ENCODE assay signal across 18 cellular contexts in the genomic region with DNA sequence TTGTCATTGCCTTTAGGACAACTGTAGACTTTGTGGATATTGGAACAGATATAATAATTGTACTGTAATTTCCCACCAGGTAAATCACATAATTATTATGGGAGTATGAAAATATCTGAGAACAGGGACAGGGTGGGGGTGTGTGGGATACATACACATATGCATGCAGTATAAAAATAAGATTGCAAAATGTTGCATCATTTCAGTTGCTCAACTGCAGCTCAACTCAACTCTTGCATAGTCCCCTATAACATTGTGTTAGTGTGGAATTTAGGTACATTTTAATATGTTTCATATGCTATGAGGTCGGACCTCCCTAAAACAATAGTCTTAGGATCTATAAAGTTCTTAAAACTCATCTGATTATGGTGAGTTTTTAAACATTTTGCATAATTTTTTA.
DNase-seq lines count a peak whose midpoint lies in the region; ATAC-seq, FAIRE-seq and TF ChIP-seq lines count a peak whose summit lies in the region.
"Had no signal": no experiment of that assay in that cellular context is flagged by ENCODE, and none has a peak within 500 bp of the region (broad histone marks: within the 10 kb centered on the region; RNA-seq: fewer than 3 reads in every experiment).

No MANE protein-coding gene starts in this region.

- TF ChIP-seq POLR2A in K562 (conservative IDR thresholded peaks at IDR 0.05): no peak

- no peaks in the 10 kb centered on the region for H3K9me3 ChIP-seq in K562 (replicated peaks; ENCODE audit: control insufficient read depth, insufficient read depth, low read depth, low read length)
- H3K9me3 ChIP-seq: lower lobe of right lung, testis had no signal

- H3K4me3 ChIP-seq in K562: no peak overlapping the region
- H3K4me3 ChIP-seq: lower lobe of right lung, testis had no signal

- TF ChIP-seq RAD21 in K562 (CRISPR knock-in tag; conservative IDR thresholded peaks at IDR 0.05 in 1 of 2, IDR thresholded peaks at IDR 0.05 in 1 of 2): no peak

- no peaks in the 10 kb centered on the region for H3K36me3 ChIP-seq in K562 (ENCODE audit: control insufficient read depth, insufficient read depth, low read length)
- H3K36me3 ChIP-seq: lower lobe of right lung had no signal

- no peak for FAIRE-seq in K562 (lab: Jason Lieb, UNC)

- CTCF ChIA-PET in K562 (lab: Yijun Ruan, JAX; ENCODE audit: low intra/inter-chr PET ratio): interaction anchor here (0.7 kb wide), 1 partner anchor 349 kb away, joined by 3 read pairs; no protein-coding TSS in a partner anchor

- TF ChIP-seq CTCF in K562 (IDR thresholded peaks at IDR 0.05 in 2 of 3, conservative IDR thresholded peaks at IDR 0.05 in 1 of 3; ENCODE audit: insufficient read depth in 2 of 3, low read depth in 1 of 3, low read length in 3 of 3): no peak

- H3K4me2 ChIP-seq in K562 (ENCODE audit: insufficient read depth, low read length): no peak overlapping the region

- no peaks in the 10 kb centered on the region for H3K9me1 ChIP-seq in K562 (ENCODE audit: control insufficient read depth, insufficient read depth, low read length)

- H3K27me3 ChIP-seq in K562 (ENCODE audit: control insufficient read depth in 2 of 2, insufficient read depth in 2 of 2, low read length in 2 of 2): no peaks in the 10 kb centered on the region
- H3K27me3 ChIP-seq: testis had no signal

- TF ChIP-seq EP300 in K562 (IDR thresholded peaks at IDR 0.05; ENCODE audit: low read length): no peak

- H3K4me1 ChIP-seq in K562 (replicated peaks in 1 of 2; ENCODE audit: control insufficient read depth in 2 of 2, insufficient read depth in 2 of 2, low read length in 2 of 2): no peaks in the 10 kb centered on the region
- H3K4me1 ChIP-seq: lower lobe of right lung, testis had no signal

- H2AFZ ChIP-seq in K562 (ENCODE audit: low read depth, low read length): no peak overlapping the region

- H3K9ac ChIP-seq in K562 (ENCODE audit: insufficient read depth in 1 of 2, low read depth in 2 of 2, low read length in 2 of 2): no peak overlapping the region

- H3K27ac ChIP-seq in K562 (ENCODE audit: extremely low read depth, low read depth, low read length): no peak overlapping the region
- H3K27ac ChIP-seq: lower lobe of right lung, testis, VCaP had no signal

- H4K20me1 ChIP-seq in K562 (replicated peaks; ENCODE audit: control insufficient read depth, insufficient read depth, low read length): no peaks in the 10 kb centered on the region

- BruUV-seq in K562 (replicated peaks; lab: Mats Ljungman, UMichigan): no TSS peak

- POLR2A ChIA-PET in K562 (lab: Yijun Ruan, JAX): no interaction called here

- in situ Hi-C loops in K562 (cut with MboI): no loop called here

- no peak for ATAC-seq in K562
- peak; percentile 33 for ATAC-seq in left lobe of liver
- no peak for ATAC-seq in GM18873 (IDR thresholded peaks at IDR 0.05; ENCODE audit: low FRiP score, unreplicated experiment)
- ATAC-seq: esophagus mucosa, lower lobe of right lung, T-cell had no signal

- WGBS in K562 (ENCODE audit: insufficient coverage, low coverage, missing lambda C conversion rate): 0% methylated on average over 1 of the region's 1 CpG

- H3K79me2 ChIP-seq in K562 (ENCODE audit: control insufficient read depth, insufficient read depth, low read length): no peaks in the 10 kb centered on the region

- intact Hi-C loops in K562 (cut with micrococcal nuclease): no loop called here

- DNase-seq in EH (ENCODE audit: low read depth) (peak; percentile 3), MV-4-11 (lab: John Stamatoyannopoulos, UW) (peak; percentile 51), K562 (ENCODE audit: extremely low read depth in 1 of 4, low spot score in 3 of 4) (no peak), left lobe of liver (ENCODE audit: low spot score) (no peak), NCI-H1694 (lab: John Stamatoyannopoulos, UW) (no peak), islet precursor cell (no peak)
- DNase-seq: activated gamma-delta T cell treated with Interleukin-2 at 50 U/mL for 16 hours; central memory CD4-positive, alpha-beta T cell; DMS79 treated with DMSO at 0.1 percent for 48 hours; head of caudate nucleus; lower lobe of right lung; NCI-H446 treated with DMSO at 0.1 percent for 48 hours; occipital lobe; T-cell; testis had no signal

TF ChIP-seq in K562, 482 proteins besides CTCF, POLR2A, EP300 and RAD21:
- TF ChIP-seq TRIM24 (IDR thresholded peaks at IDR 0.05) (peak; percentile 33 to 61; a peak in 2 of 4 replicates), ATF4 (CRISPR knock-in tag; IDR thresholded peaks at IDR 0.05) (peak; percentile 58; the same call in 1 of the 2 replicates), CEBPG (CRISPR knock-in tag; IDR thresholded peaks at IDR 0.05) (no peak), CEBPG (tag; conservative IDR thresholded peaks at IDR 0.05 in 1 of 2, IDR thresholded peaks at IDR 0.05 in 1 of 2) (peak; percentile 71 to 81), NFIC (IDR thresholded peaks at IDR 0.05) (no peak), ZFP1 (CRISPR knock-in tag; IDR thresholded peaks at IDR 0.05) (peak; percentile 78)
- TF ChIP-seq, protein P1, sequence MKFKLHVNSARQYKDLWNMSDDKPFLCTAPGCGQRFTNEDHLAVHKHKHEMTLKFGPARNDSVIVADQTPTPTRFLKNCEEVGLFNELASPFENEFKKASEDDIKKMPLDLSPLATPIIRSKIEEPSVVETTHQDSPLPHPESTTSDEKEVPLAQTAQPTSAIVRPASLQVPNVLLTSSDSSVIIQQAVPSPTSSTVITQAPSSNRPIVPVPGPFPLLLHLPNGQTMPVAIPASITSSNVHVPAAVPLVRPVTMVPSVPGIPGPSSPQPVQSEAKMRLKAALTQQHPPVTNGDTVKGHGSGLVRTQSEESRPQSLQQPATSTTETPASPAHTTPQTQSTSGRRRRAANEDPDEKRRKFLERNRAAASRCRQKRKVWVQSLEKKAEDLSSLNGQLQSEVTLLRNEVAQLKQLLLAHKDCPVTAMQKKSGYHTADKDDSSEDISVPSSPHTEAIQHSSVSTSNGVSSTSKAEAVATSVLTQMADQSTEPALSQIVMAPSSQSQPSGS (CRISPR knock-in tag; IDR thresholded peaks at IDR 0.05): no peak

Comparison
In these comparisons a context has a peak if more than half of its experiments do, and no peak if none do; other contexts are left out.
1. DNase-seq: peak in EH (single experiment) and MV-4-11 (single experiment); none in K562 (0 of 4), left lobe of liver (single experiment), NCI-H1694 (single experiment) and islet precursor cell (single experiment).